In genomic region chr16:68022728-68023537, GRCh38 we compare ENCODE assay signal across 8 cellular contexts. TPM values are rescaled to one million over a fixed set of nuclear protein-coding genes. Genes with fewer than 3 reads are reported as not detected.
A peak's percentile ranks its signal among the peaks of the same experiment; 100 is the strongest.
DNase-seq lines count a peak whose midpoint lies in the region; ATAC-seq and TF ChIP-seq lines count a peak whose summit lies in the region.

Gene DDX28, minus strand, starts transcription at chr16:68023232. Its CDS starts 30 bp downstream, at chr16:68023202.
Gene DUS2, plus strand, starts transcription at chr16:68023284. Its CDS starts 14,740 bp downstream, at chr16:68038024.

- no peaks in the 10 kb centered on the region for H3K27me3 ChIP-seq in right cardiac atrium (ENCODE audit: control insufficient read depth, insufficient read depth)
- H3K27me3 ChIP-seq in psoas muscle (ENCODE audit: insufficient read depth in 3 of 3, low read length in 2 of 3), result no peaks in the 10 kb centered on the region

- WGBS in right cardiac atrium, result under 1% methylated on average over 84 of the region's 84 CpGs
- 0% methylated on average over 77 to 84 of the region's 84 CpGs for WGBS in psoas muscle, 3 donors
- WGBS in urinary bladder, result under 1% methylated on average over 84 of the region's 84 CpGs

- H3K27ac ChIP-seq in angular gyrus (ENCODE audit: low read depth, low read length) (peak within 1 kb of the TSS; percentile 95), right cardiac atrium (ENCODE audit: low read length) (peak within 1 kb of the TSS; percentile 43), psoas muscle (peak within 1 kb of the TSS; percentile 94), urinary bladder (ENCODE audit: low read depth) (peak within 1 kb of the TSS; percentile 86)

- H3K4me3 ChIP-seq in right cardiac atrium (ENCODE audit: low read length) (peak within 1 kb of the TSS; percentile 61), psoas muscle (peak within 1 kb of the TSS; percentile 99), urinary bladder (ENCODE audit: low read depth, low read length) (peak within 1 kb of the TSS; percentile 91)

- H3K4me1 ChIP-seq in right cardiac atrium (ENCODE audit: control insufficient read depth, insufficient read depth, low read length) (peaks cover 10% of the 10 kb centered on the region), psoas muscle (peaks cover 24% of the 10 kb centered on the region), urinary bladder (ENCODE audit: insufficient read depth) (no peaks in the 10 kb centered on the region)

- intact Hi-C loops in T-helper 2 cell treated with Interferon-gamma antibody and Interleukin-4, amounts not matched to agents 100 ng/mL and 5 ng/mL, for 36 hours (cut with micrococcal nuclease), result loop anchor here (1.0 to 5.0 kb wide), 5 partner anchors 30 to 356 kb away; partner anchors contain the start of genes C16orf86, DPEP3, ENKD1 and RANBP10
- intact Hi-C loops in right cardiac atrium (cut with DNase I), result no loop called here
- intact Hi-C loops in psoas muscle (cut with DNase I), result loop anchor here in 1 of 2 donors (10.0 kb wide), 1 partner anchor 348 kb away; no protein-coding TSS in a partner anchor

- DNase-seq in NCI-H1694 treated with DMSO at 0.1 percent for 48 hours (lab: John Stamatoyannopoulos, UW) (peak; percentile 66), right cardiac atrium (peak; percentile 91 to 97 (median 97)), psoas muscle (peak; percentile 94 to 97)

- TF ChIP-seq CTCF in psoas muscle (IDR thresholded peaks at IDR 0.05), result no peak

- TF ChIP-seq POLR2A in GM15510 (IDR thresholded peaks at IDR 0.05; ENCODE audit: borderline replicate concordance, extremely low read depth, insufficient read length), result peak; percentile 79

- ATAC-seq in HG02885 (IDR thresholded peaks at IDR 0.05; ENCODE audit: poor library complexity, unreplicated experiment) (peak; percentile 85), right cardiac atrium (peak; percentile 96 to 97), psoas muscle (peak; percentile 97 to 99 (median 97))

- H3K36me3 ChIP-seq in psoas muscle (ENCODE audit: insufficient read depth in 1 of 2, low read depth in 1 of 2) (peaks cover 0 to 21% of the 10 kb centered on the region in 2 donors), urinary bladder (ENCODE audit: insufficient read depth) (no peaks in the 10 kb centered on the region)

- H3K9me3 ChIP-seq in right cardiac atrium (ENCODE audit: control insufficient read depth, low read length) (no peaks in the 10 kb centered on the region), psoas muscle (no peaks in the 10 kb centered on the region)

RNA-seq across cellular contexts. Expression of gene DDX28, which starts in this region (rescaled TPM):
- total RNA-seq in T-helper 2 cell treated with Interferon-gamma antibody and Interleukin-4, amounts not matched to agents 100 ng/mL and 5 ng/mL, for 36 hours, result 14.5 and 16.5 TPM in 2 replicates
- 1 to 10 TPM; 6.7 to 7.8 (median 7.4) TPM for total RNA-seq in right cardiac atrium
- 8.4 TPM for polyA plus RNA-seq in right cardiac atrium
- 10 to 100 TPM; 10.0 to 19.3 (median 14.4) TPM for total RNA-seq in psoas muscle
- 10 to 100 TPM; 11.9 to 20.2 (median 12.6) TPM for polyA plus RNA-seq in psoas muscle
- total RNA-seq in urinary bladder, result 6.4 TPM
- polyA plus RNA-seq in urinary bladder, result 11.5 TPM

RNA-seq across cellular contexts. Expression of gene DUS2, which starts in this region (rescaled TPM):
- 23.8 and 25.0 TPM in 2 replicates for total RNA-seq in T-helper 2 cell treated with Interferon-gamma antibody and Interleukin-4, amounts not matched to agents 100 ng/mL and 5 ng/mL, for 36 hours
- total RNA-seq in right cardiac atrium, result 1 to 10 TPM; 5.1 to 9.5 (median 6.8) TPM
- 4.3 TPM for polyA plus RNA-seq in right cardiac atrium
- 10 to 100 TPM in 2 of 4 donors, 1 to 10 TPM in 2; 7.0 to 10.5 (median 9.8) TPM for total RNA-seq in psoas muscle
- 10 to 100 TPM in 1 of 3 donors, 1 to 10 TPM in 2; 3.4 to 15.1 (median 9.5) TPM for polyA plus RNA-seq in psoas muscle
- total RNA-seq in urinary bladder, result 14.7 TPM
- 8.5 TPM for polyA plus RNA-seq in urinary bladder

Comparison
In these comparisons a context has a peak if more than half of its experiments do, and no peak if none do; other contexts are left out.
1. Peak in every context shown above with its lines: DNase-seq, ATAC-seq, H3K4me3 ChIP-seq and H3K27ac ChIP-seq.
2. H3K27ac ChIP-seq: peak in every context shown above with its lines; median percentile 95 in angular gyrus; 94 in psoas muscle; 86 in urinary bladder; 43 in right cardiac atrium.